ENCODE assay signal across 9 cellular contexts in the genomic region with DNA sequence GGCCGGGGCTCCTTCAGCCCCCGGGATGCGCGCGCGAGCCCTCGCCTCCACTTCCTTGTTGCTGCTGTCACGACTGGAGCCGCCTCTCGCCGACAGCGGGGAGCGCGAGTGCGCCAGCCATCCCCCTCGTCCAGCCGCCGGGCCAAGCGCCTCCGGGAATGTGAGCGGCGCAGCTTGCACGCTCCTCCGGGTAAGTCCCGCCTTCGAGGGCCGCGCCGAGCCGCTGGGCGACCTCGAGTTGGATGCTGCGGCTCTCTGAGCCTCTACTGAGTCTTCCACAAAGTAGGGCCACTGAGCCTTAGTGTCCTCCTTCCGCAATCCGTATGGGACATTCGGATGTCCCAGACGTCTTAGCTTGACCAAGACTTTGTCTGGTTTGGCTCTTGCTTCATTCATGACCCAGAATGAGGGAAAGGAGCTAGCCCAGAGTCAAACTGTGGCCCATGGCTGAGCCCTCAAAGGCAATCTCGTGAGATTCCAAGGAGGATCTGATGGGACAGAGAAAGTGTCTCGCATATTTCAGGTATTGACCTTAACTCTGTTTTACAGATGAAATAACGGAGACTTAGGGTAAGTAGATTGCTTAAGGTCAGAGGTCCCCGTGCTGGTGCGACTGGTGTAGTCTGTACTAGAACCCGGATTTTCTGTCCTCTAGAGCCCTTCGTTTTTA. TPM values are rescaled to one million over a fixed set of nuclear protein-coding genes. Genes with fewer than 3 reads are reported as not detected.
DNase-seq lines count a peak whose midpoint lies in the region; ATAC-seq lines count a peak whose summit lies in the region.
"Had no signal": no experiment of that assay in that cellular context is flagged by ENCODE, and none has a peak within 500 bp of the region (broad histone marks: within the 10 kb centered on the region; RNA-seq: fewer than 3 reads in every experiment).

No MANE protein-coding gene starts in this region.

- ATAC-seq in HG02759 (IDR thresholded peaks at IDR 0.05; ENCODE audit: unreplicated experiment), result peak; percentile 22
- ATAC-seq in left cardiac atrium, result peak; percentile 50 to 63

- no peaks in the 10 kb centered on the region for H3K27me3 Mint-ChIP-seq in activated naive CD8-positive, alpha-beta T cell treated with anti-CD3 and anti-CD28 coated beads for 36 hours

- peaks cover 17% of the 10 kb centered on the region for H3K36me3 Mint-ChIP-seq in activated naive CD8-positive, alpha-beta T cell treated with anti-CD3 and anti-CD28 coated beads for 36 hours

- peak overlapping the region; percentile 83 for H3K4me3 Mint-ChIP-seq in activated naive CD8-positive, alpha-beta T cell treated with anti-CD3 and anti-CD28 coated beads for 36 hours

- intact Hi-C loops in left cardiac atrium (cut with DNase I), result no loop called here

- no peaks in the 10 kb centered on the region for H3K9me3 Mint-ChIP-seq in activated naive CD8-positive, alpha-beta T cell treated with anti-CD3 and anti-CD28 coated beads for 36 hours

- H3K4me1 Mint-ChIP-seq in activated naive CD8-positive, alpha-beta T cell treated with anti-CD3 and anti-CD28 coated beads for 36 hours, result peaks cover 35% of the 10 kb centered on the region

- DNase-seq in Daoy (ENCODE audit: low read depth) (peak; percentile 49), RPMI8226 (peak; percentile 40), left cardiac atrium (peak; percentile 57), renal cortical epithelial cell (ENCODE audit: low read depth) (peak; percentile 17), midbrain (lab: John Stamatoyannopoulos, UW) (no peak), NCI-H1105 treated with DMSO at 0.1 percent for 48 hours (lab: John Stamatoyannopoulos, UW) (no peak)
- DNase-seq in activated naive CD8-positive, alpha-beta T cell treated with anti-CD3 and anti-CD28 coated beads for 36 hours, result peak; percentile 43

- H3K27ac Mint-ChIP-seq in activated naive CD8-positive, alpha-beta T cell treated with anti-CD3 and anti-CD28 coated beads for 36 hours, result peak overlapping the region; percentile 88

RNA-seq across cellular contexts. Expression of a gene that starts 0.6 kb away (rescaled TPM):
- total RNA-seq in Daoy (2014; rRNA removed; shearing (Covaris generic)), result 33.2 and 35.6 TPM in 2 replicates
- total RNA-seq in activated naive CD8-positive, alpha-beta T cell treated with anti-CD3 and anti-CD28 coated beads for 36 hours, result 10 to 100 TPM; 36.7 to 38.3 TPM
- 10 to 100 TPM; 14.1 to 22.1 TPM for total RNA-seq in left cardiac atrium
- total RNA-seq in renal cortical epithelial cell, result 29.3 and 50.4 TPM in 2 replicates

RNA-seq across cellular contexts. Expression of a gene that starts 0.7 kb away (rescaled TPM):
- total RNA-seq in Daoy (2014; rRNA removed; shearing (Covaris generic)), result 1.7 and 4.3 TPM in 2 replicates
- total RNA-seq in activated naive CD8-positive, alpha-beta T cell treated with anti-CD3 and anti-CD28 coated beads for 36 hours, result 1 to 10 TPM; 1.7 to 1.9 TPM
- total RNA-seq in left cardiac atrium (1 to 10 TPM; 3.3 to 4.1 TPM), renal cortical epithelial cell (3.0 and 7.7 TPM in 2 replicates)

RNA-seq across cellular contexts. Expression of a gene that starts 40.6 kb away (rescaled TPM):
- 9.3 and 11.1 TPM in 2 replicates for total RNA-seq in Daoy (2014; rRNA removed; shearing (Covaris generic))
- 1 to 10 TPM; 6.6 TPM for total RNA-seq in activated naive CD8-positive, alpha-beta T cell treated with anti-CD3 and anti-CD28 coated beads for 36 hours
- total RNA-seq in left cardiac atrium (10 to 100 TPM in 1 of 2 donors, 1 to 10 TPM in 1; 6.3 to 12.6 TPM), renal cortical epithelial cell (97.9 and 100.0 TPM in 2 replicates)

RNA-seq across cellular contexts. Expression of a gene that starts 56.5 kb away (rescaled TPM):
- total RNA-seq in Daoy (2014; rRNA removed; shearing (Covaris generic)), result not detected in 2 replicates
- total RNA-seq in activated naive CD8-positive, alpha-beta T cell treated with anti-CD3 and anti-CD28 coated beads for 36 hours, result not detected
- under 1 TPM in 1 of 2 donors, not detected in 1; 0.16 TPM for total RNA-seq in left cardiac atrium
- 0.10 TPM in 1 of 2 replicates, not detected in the other for total RNA-seq in renal cortical epithelial cell
- total RNA-seq: T-helper 2 cell treated with Interferon-gamma antibody and Interleukin-4, amounts not matched to agents 100 ng/mL and 5 ng/mL, for 36 hours had no signal

Comparison
In these comparisons a context has a peak if more than half of its experiments do, and no peak if none do; other contexts are left out.
1. DNase-seq: peak in Daoy (single experiment), RPMI8226 (single experiment), activated naive CD8-positive, alpha-beta T cell treated with anti-CD3 and anti-CD28 coated beads for 36 hours (single experiment), left cardiac atrium (single experiment) and renal cortical epithelial cell (single experiment); none in midbrain (single experiment) and NCI-H1105 treated with DMSO at 0.1 percent for 48 hours (single experiment).